In genomic region chr10:27364028-27364427, GRCh38 we compare ENCODE assay signal across 1 cellular context.
A peak's percentile ranks its signal among the peaks of the same experiment; 100 is the strongest.
TF ChIP-seq lines count a peak whose summit lies in the region.

No MANE protein-coding gene starts in this region.

TF ChIP-seq in HEK293, 187 proteins besides CTCF, POLR2A, EP300 and RAD21 (continued from another document):
- peak; percentile 59 for TF ChIP-seq REST (tag by site-specific recombination; IDR thresholded peaks at IDR 0.05)
TF ChIP-seq in HEK293: peak in this region for 1.
